ENCODE assay signal across 25 cellular contexts in genomic region chr7:139495726-139496125, GRCh38. TPM values are rescaled to one million over a fixed set of nuclear protein-coding genes. Genes with fewer than 3 reads are reported as not detected.
DNase-seq lines count a peak whose midpoint lies in the region; ATAC-seq and TF ChIP-seq lines count a peak whose summit lies in the region.
"Had no signal": no experiment of that assay in that cellular context is flagged by ENCODE, and none has a peak within 500 bp of the region (broad histone marks: within the 10 kb centered on the region; RNA-seq: fewer than 3 reads in every experiment).

No MANE protein-coding gene starts in this region.

- CTCF ChIA-PET in OCI-LY7 (lab: Charles Lee; ENCODE audit: unreplicated experiment) = no interaction called here

- H3K27ac ChIP-seq in OCI-LY3 (ENCODE audit: low read length) = no peak overlapping the region
- H3K27ac ChIP-seq in OCI-LY7 (ENCODE audit: low read depth, low read length, poor library complexity, severe bottlenecking) = no peak overlapping the region
- no peak overlapping the region for H3K27ac ChIP-seq in dorsolateral prefrontal cortex
- H3K27ac ChIP-seq: cardiac muscle cell, sigmoid colon, tibial artery had no signal

- H3K4me2 ChIP-seq in OCI-LY3 (ENCODE audit: low read length) (peak overlapping the region; percentile 82), OCI-LY7 (ENCODE audit: low read length) (no peak overlapping the region)

- H4K20me1 ChIP-seq in OCI-LY3 (ENCODE audit: insufficient read depth, low read length) (no peaks in the 10 kb centered on the region), OCI-LY7 (ENCODE audit: insufficient read depth, low read length) (no peaks in the 10 kb centered on the region)

- no TSS peak for BruUV-seq in OCI-LY7 (replicated peaks; lab: Mats Ljungman, UMichigan)

- H3K9me2 ChIP-seq in OCI-LY7 (ENCODE audit: insufficient read depth, low read length) = no peaks in the 10 kb centered on the region

- H3K36me3 ChIP-seq in OCI-LY3 (replicated peaks; ENCODE audit: low read depth, low read length) (no peaks in the 10 kb centered on the region), OCI-LY7 (ENCODE audit: insufficient read depth, low read length) (no peaks in the 10 kb centered on the region)
- H3K36me3 ChIP-seq: cardiac muscle cell, sigmoid colon, tibial artery had no signal

- no peak overlapping the region for H2AFZ ChIP-seq in OCI-LY3 (ENCODE audit: low read depth, low read length)
- no peak overlapping the region for H2AFZ ChIP-seq in OCI-LY7 (ENCODE audit: low read length)

- no peak for DNase-seq in activated naive CD4-positive, alpha-beta T cell treated with anti-CD3 and anti-CD28 coated beads, Interleukin-2, amount 50 U/mL, for 72 hours (ENCODE audit: low spot score in 2 of 2)
- DNase-seq in activated naive CD4-positive, alpha-beta T cell treated with anti-CD3 and anti-CD28 coated beads, Interleukin-2, amount 50 U/mL, for 16 hours = no peak
- no peak for DNase-seq in OCI-LY7 (ENCODE audit: low spot score)
- no peak for DNase-seq in dorsolateral prefrontal cortex
- DNase-seq: activated CD4-positive, alpha-beta T cell treated with anti-CD3 and anti-CD28 coated beads for 4 hours; activated CD8-positive, alpha-beta memory T cell treated with anti-CD3 and anti-CD28 coated beads, Interleukin-2, amount 50 U/mL, for 4 hours; activated effector memory CD4-positive, alpha-beta T cell treated with Interleukin-2 at 50 U/mL for 16 hours; amygdala; CD8-positive, alpha-beta T cell; Kasumi-1; natural killer cell; NCI-H1048; NCI-H2081 treated with DMSO at 0.1 percent for 48 hours; NCI-H510A; sigmoid colon; stimulated activated naive CD4-positive, alpha-beta T cell; tibial artery had no signal

- intact Hi-C loops in OCI-LY7 (cut with micrococcal nuclease; ENCODE audit: unreplicated experiment) = no loop called here
- intact Hi-C loops in dorsolateral prefrontal cortex (cut with DNase I) = loop anchor here (5.0 kb wide), 2 partner anchors 158 to 507 kb away; no protein-coding TSS in a partner anchor

- POLR2A ChIA-PET in OCI-LY7 (lab: Charles Lee) = no interaction called here

- peak overlapping the region; percentile 24; the same call in 1 of the 2 replicates for H3K9ac ChIP-seq in OCI-LY3 (ENCODE audit: low read length)

- H3K79me2 ChIP-seq in OCI-LY3 (ENCODE audit: low read length) (no peaks in the 10 kb centered on the region), OCI-LY7 (ENCODE audit: insufficient read depth, low read depth, low read length) (no peaks in the 10 kb centered on the region)

- H3K27ac Mint-ChIP-seq in activated naive CD4-positive, alpha-beta T cell treated with anti-CD3 and anti-CD28 coated beads, Interleukin-2, amount 50 U/mL, for 72 hours = peak overlapping the region; percentile 38 to 65
- H3K27ac Mint-ChIP-seq: CD8-positive, alpha-beta T cell; mesothelial cell of epicardium; natural killer cell had no signal

- H3K4me3 ChIP-seq in OCI-LY3 (ENCODE audit: low read length) (peak overlapping the region; percentile 60), OCI-LY7 (ENCODE audit: low read depth, low read length, poor library complexity, severe bottlenecking) (no peak overlapping the region), dorsolateral prefrontal cortex (no peak overlapping the region)
- H3K4me3 ChIP-seq: cardiac muscle cell, sigmoid colon, tibial artery had no signal

- peaks cover 5 to 6% of the 10 kb centered on the region in 2 donors for H3K9me3 Mint-ChIP-seq in activated naive CD4-positive, alpha-beta T cell treated with anti-CD3 and anti-CD28 coated beads, Interleukin-2, amount 50 U/mL, for 72 hours

- H3K4me1 ChIP-seq in OCI-LY3 (ENCODE audit: low read length) (peaks cover 22% of the 10 kb centered on the region), OCI-LY7 (ENCODE audit: insufficient read depth, low read length, poor library complexity, severe bottlenecking) (no peaks in the 10 kb centered on the region)

- ATAC-seq in activated naive CD4-positive, alpha-beta T cell treated with anti-CD3 and anti-CD28 coated beads, Interleukin-2, amount 50 U/mL, for 72 hours = no peak
- peak; percentile 8 for ATAC-seq in GM21423 (IDR thresholded peaks at IDR 0.05; ENCODE audit: unreplicated experiment)
- no peak for ATAC-seq in HG03097 (IDR thresholded peaks at IDR 0.05; ENCODE audit: low FRiP score, unreplicated experiment)
- no peak for ATAC-seq in HG03378 (IDR thresholded peaks at IDR 0.05; ENCODE audit: unreplicated experiment)
- ATAC-seq: CD8-positive, alpha-beta T cell; left lobe of liver had no signal

- H3K9me3 ChIP-seq in OCI-LY3 (ENCODE audit: insufficient read depth, low read length) (no peaks in the 10 kb centered on the region; the same call in 1 of the 2 replicates), OCI-LY7 (ENCODE audit: low read length) (no peaks in the 10 kb centered on the region)
- H3K9me3 ChIP-seq: tibial artery had no signal

- TF ChIP-seq CTCF in OCI-LY3 (IDR thresholded peaks at IDR 0.05; ENCODE audit: low read depth, low read length) = no peak
- no peak for TF ChIP-seq CTCF in OCI-LY7 (conservative IDR thresholded peaks at IDR 0.05; ENCODE audit: low read length)
- TF ChIP-seq CTCF in dorsolateral prefrontal cortex (IDR thresholded peaks at IDR 0.05 in 54 of 56, conservative IDR thresholded peaks at IDR 0.05 in 2 of 56; ENCODE audit: low read depth in 1 of 56, partially characterized antibody in 56 of 56) = no peak

- H3K27me3 ChIP-seq in OCI-LY3 (ENCODE audit: low read depth, low read length) (peaks cover 15% of the 10 kb centered on the region; the same call in 1 of the 2 replicates), dorsolateral prefrontal cortex (peaks cover 0 to 3% (median 0%) of the 10 kb centered on the region in 45 donors)
- H3K27me3 ChIP-seq: sigmoid colon had no signal

- peaks cover 0 to 6% of the 10 kb centered on the region in 2 donors for H3K36me3 Mint-ChIP-seq in activated naive CD4-positive, alpha-beta T cell treated with anti-CD3 and anti-CD28 coated beads, Interleukin-2, amount 50 U/mL, for 72 hours
- H3K36me3 Mint-ChIP-seq: CD8-positive, alpha-beta T cell; mesothelial cell of epicardium; natural killer cell had no signal

RNA-seq across cellular contexts. Expression of gene KLRG2, which starts 12.3 kb away (rescaled TPM):
- under 1 TPM; 0.09 to 0.62 TPM for total RNA-seq in activated naive CD4-positive, alpha-beta T cell treated with anti-CD3 and anti-CD28 coated beads, Interleukin-2, amount 50 U/mL, for 72 hours
- total RNA-seq in OCI-LY7 (2014; rRNA removed; shearing (Covaris generic)) = not detected in 2 replicates
- total RNA-seq in OCI-LY7 (2022) = not detected in 2 replicates
- under 1 TPM in 2 of 120 experiments, not detected in 118; 0.16 to 0.42 TPM for total RNA-seq in dorsolateral prefrontal cortex
- total RNA-seq: cardiac muscle cell; CD8-positive, alpha-beta T cell; endothelial cell of umbilical vein; left lobe of liver; natural killer cell had no signal

RNA-seq across cellular contexts. Expression of gene CLEC2L, which starts 27.8 kb away (rescaled TPM):
- total RNA-seq in activated naive CD4-positive, alpha-beta T cell treated with anti-CD3 and anti-CD28 coated beads, Interleukin-2, amount 50 U/mL, for 72 hours = not detected
- total RNA-seq in OCI-LY7 (2014; rRNA removed; shearing (Covaris generic)) = not detected in 2 replicates
- not detected in 2 replicates for total RNA-seq in OCI-LY7 (2022)
- total RNA-seq in dorsolateral prefrontal cortex = 10 to 100 TPM in 119 of 120 experiments, 1 to 10 TPM in 1; 9.6 to 68.0 (median 36.9) TPM
- total RNA-seq: CD8-positive, alpha-beta T cell; endothelial cell of umbilical vein; left lobe of liver had no signal

Comparison
In these comparisons a context has a peak if more than half of its experiments do, and no peak if none do; other contexts are left out.
1. RNA of gene CLEC2L, which starts 27.8 kb away (total RNA-seq): 9.6 to 68.0 TPM in dorsolateral prefrontal cortex; not detected in activated naive CD4-positive, alpha-beta T cell treated with anti-CD3 and anti-CD28 coated beads, Interleukin-2, amount 50 U/mL, for 72 hours and not detected in OCI-LY7; every median in the first group is over 10 times any median in the second.